20 cellular contexts compared by ENCODE assay signal in genomic region chr13:99628442-99628841, GRCh38.
"Had no signal": no experiment of that assay in that cellular context is flagged by ENCODE, and none has a peak within 500 bp of the region (broad histone marks: within the 10 kb centered on the region; RNA-seq: fewer than 3 reads in every experiment).

No MANE protein-coding gene starts in this region.

- FAIRE-seq: colon had no signal

- H3K27me3 ChIP-seq: body of pancreas, dorsolateral prefrontal cortex, esophagus squamous epithelium, gastrocnemius medialis, spleen, testis, upper lobe of left lung had no signal

- DNase-seq: activated CD4-positive, alpha-beta T cell treated with anti-CD3 and anti-CD28 coated beads, Interleukin-2, amount 10 ng/mL, durations not matched to agents 7 days and 5 days; activated CD4-positive, CD25-positive, alpha-beta regulatory T cell treated with anti-CD3 and anti-CD28 coated beads, Interleukin-2, amount 50 U/mL, for 72 hours; activated CD8-positive, alpha-beta T cell treated with anti-CD3 and anti-CD28 coated beads for 36 hours; activated gamma-delta T cell; activated naive CD4-positive, alpha-beta T cell treated with anti-CD3 and anti-CD28 coated beads, Interleukin-2, amount 50 U/mL, for 16 hours; activated naive CD8-positive, alpha-beta T cell treated with anti-CD3 and anti-CD28 coated beads, Interleukin-2, amount 50 U/mL, for 24 hours; body of pancreas; dorsolateral prefrontal cortex; esophagus squamous epithelium; gastrocnemius medialis; hypothalamus; mesendoderm; naive B cell; spleen; stimulated activated CD4-positive, alpha-beta T cell treated with anti-CD3 and anti-CD28 coated beads, Interleukin-4, amount 100 ng/mL, for 1 hour; stimulated activated naive CD4-positive, alpha-beta T cell; testis; upper lobe of left lung had no signal

- H3K27ac ChIP-seq: body of pancreas, esophagus squamous epithelium, spleen, testis, upper lobe of left lung, VCaP had no signal

- H3K9me3 ChIP-seq: body of pancreas, esophagus squamous epithelium, gastrocnemius medialis, testis, upper lobe of left lung had no signal

- ATAC-seq: activated CD8-positive, alpha-beta T cell treated with anti-CD3 and anti-CD28 coated beads for 36 hours; activated naive CD8-positive, alpha-beta T cell treated with anti-CD3 and anti-CD28 coated beads, Interleukin-2, amount 50 U/mL, for 24 hours; body of pancreas; gastrocnemius medialis had no signal

- H3K4me3 ChIP-seq: body of pancreas, dorsolateral prefrontal cortex, esophagus squamous epithelium, spleen, testis, upper lobe of left lung had no signal

- H3K36me3 ChIP-seq: esophagus squamous epithelium, gastrocnemius medialis, spleen, upper lobe of left lung had no signal

- H3K4me1 ChIP-seq: body of pancreas, testis, upper lobe of left lung had no signal
